15 cellular contexts compared by ENCODE assay signal in genomic region chr1:168893359-168893791, GRCh38.
DNase-seq lines count a peak whose midpoint lies in the region; ATAC-seq and TF ChIP-seq lines count a peak whose summit lies in the region.
"Had no signal": no experiment of that assay in that cellular context is flagged by ENCODE, and none has a peak within 500 bp of the region (broad histone marks: within the 10 kb centered on the region; RNA-seq: fewer than 3 reads in every experiment).

No MANE protein-coding gene starts in this region.

- no peak overlapping the region for H3K4me3 Mint-ChIP-seq in nephron
- H3K4me3 Mint-ChIP-seq: neural crest cell had no signal

- no peak overlapping the region for H3K4me3 ChIP-seq in uterus
- H3K4me3 ChIP-seq in WERI-Rb-1 (ENCODE audit: low read depth, low read length): no peak overlapping the region
- H3K4me3 ChIP-seq: SK-N-MC had no signal

- H3K27me3 ChIP-seq in uterus (no peaks in the 10 kb centered on the region), WERI-Rb-1 (ENCODE audit: insufficient read depth, low read depth, severe bottlenecking) (no peaks in the 10 kb centered on the region)

- TF ChIP-seq CTCF in nephron (IDR thresholded peaks at IDR 0.05; ENCODE audit: unreplicated experiment in 3 of 3): no peak
- TF ChIP-seq CTCF in uterus (IDR thresholded peaks at IDR 0.05): no peak
- no peak for TF ChIP-seq CTCF in WERI-Rb-1 (IDR thresholded peaks at IDR 0.05; ENCODE audit: low read depth, low read length)

- peaks cover 19% of the 10 kb centered on the region for H3K4me1 Mint-ChIP-seq in nephron
- H3K4me1 Mint-ChIP-seq: neural crest cell had no signal

- H3K27ac Mint-ChIP-seq in nephron: peak overlapping the region in 2 of 3 experiments; percentile 12 to 61

- no peak for ATAC-seq in GM19351 (IDR thresholded peaks at IDR 0.05; ENCODE audit: unreplicated experiment)

- H3K36me3 ChIP-seq in uterus (no peaks in the 10 kb centered on the region), WERI-Rb-1 (no peaks in the 10 kb centered on the region)

- H3K9me3 Mint-ChIP-seq in nephron: peaks cover 7% of the 10 kb centered on the region

- TF ChIP-seq POLR2A in uterus (IDR thresholded peaks at IDR 0.05): no peak

- H3K27ac ChIP-seq in uterus (peak overlapping the region; percentile 39 to 80), WERI-Rb-1 (no peak overlapping the region)
- H3K27ac ChIP-seq: SK-N-MC had no signal

- DNase-seq in NCI-H82 (lab: John Stamatoyannopoulos, UW) (peak; percentile 30), NCI-H82 treated with DMSO at 0.1 percent for 48 hours (lab: John Stamatoyannopoulos, UW; ENCODE audit: unreplicated experiment) (no peak), fibroblast of gingiva (ENCODE audit: low read depth) (peak; percentile 13), uterus (peak; percentile 68 to 77), WERI-Rb-1 (no peak), GDM1 (lab: John Stamatoyannopoulos, UW) (no peak)
- DNase-seq: 8988T; activated CD4-positive, alpha-beta T cell treated with anti-CD3 and anti-CD28 coated beads for 4 hours; dermis blood vessel endothelial cell; DMS79 treated with DMSO at 0.1 percent for 48 hours; IMR-90 had no signal

- intact Hi-C loops in uterus (cut with DNase I; ENCODE audit: low total_unique reads): no loop called here

- H3K9me3 ChIP-seq in uterus: no peaks in the 10 kb centered on the region
- H3K9me3 ChIP-seq in WERI-Rb-1 (ENCODE audit: severe bottlenecking): no peaks in the 10 kb centered on the region

- H3K27me3 Mint-ChIP-seq in nephron (ENCODE audit: low read depth): no peaks in the 10 kb centered on the region

- no peaks in the 10 kb centered on the region for H3K4me1 ChIP-seq in uterus

- no peaks in the 10 kb centered on the region for H3K36me3 Mint-ChIP-seq in nephron (ENCODE audit: low read depth)

Comparison
In these comparisons a context has a peak if more than half of its experiments do, and no peak if none do; other contexts are left out.
1. DNase-seq: peak in NCI-H82 (single experiment), fibroblast of gingiva (single experiment) and uterus (2 of 2); none in NCI-H82 treated with DMSO at 0.1 percent for 48 hours (single experiment), WERI-Rb-1 (single experiment) and GDM1 (single experiment).